26 cellular contexts compared by ENCODE assay signal in genomic region chr14:91338369-91338768, GRCh38.
DNase-seq lines count a peak whose midpoint lies in the region; FAIRE-seq and TF ChIP-seq lines count a peak whose summit lies in the region.
"Had no signal": no experiment of that assay in that cellular context is flagged by ENCODE, and none has a peak within 500 bp of the region (broad histone marks: within the 10 kb centered on the region; RNA-seq: fewer than 3 reads in every experiment).

No MANE protein-coding gene starts in this region.

- H3K27ac Mint-ChIP-seq in nephron progenitor cell (peak overlapping the region; percentile 74), osteocyte (ENCODE audit: unreplicated experiment) (no peak overlapping the region)
- H3K27ac Mint-ChIP-seq: CD8-positive, alpha-beta T cell had no signal

- DNase-seq in CD1c-positive myeloid dendritic cell (ENCODE audit: extremely low spot score) (peak; percentile 80), ELR (ENCODE audit: low read depth) (peak; percentile 13), caudate nucleus (lab: John Stamatoyannopoulos, UW) (no peak), nephron progenitor cell (no peak), osteocyte (ENCODE audit: extremely low spot score, unreplicated experiment) (no peak), RWPE1 (ENCODE audit: low spot score) (no peak), frontal cortex (ENCODE audit: low spot score in 2 of 2) (no peak)
- DNase-seq in stimulated activated CD4-positive, alpha-beta T cell treated with anti-CD3 and anti-CD28 coated beads, Interleukin-2, amount 100 ng/mL, for 24 hours, result no peak
- DNase-seq: ACHN; CD8-positive, alpha-beta T cell; GDM1; GOT3; HCEC 1CT; IMR-90; NCI-H1092 treated with DMSO at 0.1 percent for 48 hours; NCI-H146; NCI-H2029 treated with DMSO at 0.1 percent for 48 hours; NCI-H226; NCI-H510A treated with DMSO at 0.1 percent for 48 hours; NCI-H774; Peyer's patch; SJCRH30 had no signal

- H3K9me3 Mint-ChIP-seq in nephron progenitor cell (no peaks in the 10 kb centered on the region), osteocyte (ENCODE audit: unreplicated experiment) (no peaks in the 10 kb centered on the region)
- H3K9me3 Mint-ChIP-seq: CD8-positive, alpha-beta T cell had no signal

- no peak for FAIRE-seq in frontal cortex (lab: Jason Lieb, UNC)
- FAIRE-seq: GM18507, HTR-8/SVneo had no signal

- no peak for TF ChIP-seq CTCF in nephron progenitor cell (IDR thresholded peaks at IDR 0.05)
- no peak for TF ChIP-seq CTCF in osteocyte (IDR thresholded peaks at IDR 0.05)
- TF ChIP-seq CTCF in RWPE1 (conservative IDR thresholded peaks at IDR 0.05; ENCODE audit: low read depth), result no peak

- CTCF ChIA-PET in RWPE1 (lab: Yijun Ruan, JAX), result interaction anchor here (1.1 to 1.6 kb wide), 3 partner anchors 11 to 78 kb away, joined by 3 to 4 read pairs (median 4); no protein-coding TSS in a partner anchor

- POLR2A ChIA-PET in RWPE1 (lab: Yijun Ruan, JAX; ENCODE audit: low non-redundant PET), result no interaction called here

- H3K27ac ChIP-seq in caudate nucleus (ENCODE audit: low read depth, low read length) (peak overlapping the region; percentile 54), RWPE1 (no peak overlapping the region)
- H3K27ac ChIP-seq: BLaER1, KMS-11, Peyer's patch, SJCRH30 had no signal

- peaks cover 2% of the 10 kb centered on the region for H3K27me3 Mint-ChIP-seq in nephron progenitor cell (ENCODE audit: low read depth, poor library complexity)
- no peaks in the 10 kb centered on the region for H3K27me3 Mint-ChIP-seq in osteocyte (ENCODE audit: unreplicated experiment)

- H3K36me3 Mint-ChIP-seq in nephron progenitor cell (ENCODE audit: low read depth) (peaks cover 41% of the 10 kb centered on the region), osteocyte (ENCODE audit: unreplicated experiment) (no peaks in the 10 kb centered on the region)

- peaks cover 75% of the 10 kb centered on the region for H3K4me1 Mint-ChIP-seq in nephron progenitor cell
- no peaks in the 10 kb centered on the region for H3K4me1 Mint-ChIP-seq in osteocyte (ENCODE audit: unreplicated experiment)

- H3K4me3 Mint-ChIP-seq in nephron progenitor cell (no peak overlapping the region), osteocyte (ENCODE audit: unreplicated experiment) (no peak overlapping the region)
- H3K4me3 Mint-ChIP-seq: CD8-positive, alpha-beta T cell had no signal

Comparison
In these comparisons a context has a peak if more than half of its experiments do, and no peak if none do; other contexts are left out.
1. DNase-seq: peak in CD1c-positive myeloid dendritic cell (single experiment) and ELR (single experiment); none in caudate nucleus (0 of 61), nephron progenitor cell (single experiment), stimulated activated CD4-positive, alpha-beta T cell treated with anti-CD3 and anti-CD28 coated beads, Interleukin-2, amount 100 ng/mL, for 24 hours (0 of 2), osteocyte (single experiment), RWPE1 (single experiment) and frontal cortex (0 of 2).